ENCODE assay signal across 30 cellular contexts in genomic region chr10:72622271-72622670, GRCh38.
"Had no signal": no experiment of that assay in that cellular context is flagged by ENCODE, and none has a peak within 500 bp of the region (broad histone marks: within the 10 kb centered on the region; RNA-seq: fewer than 3 reads in every experiment).

No MANE protein-coding gene starts in this region.

- H3K27me3 ChIP-seq: ascending aorta, MG63, SJCRH30 had no signal

- H3K4me3 ChIP-seq: ascending aorta, MG63, SJCRH30, SK-N-MC had no signal

- DNase-seq: activated B cell treated with CpG ODN at 0.5 μM for 24 hours; activated CD4-positive, alpha-beta T cell treated with anti-CD3 and anti-CD28 coated beads for 48 hours; activated CD4-positive, alpha-beta T cell treated with anti-CD3 and anti-CD28 coated beads, Interleukin-2, amount 50 U/mL, for 4 hours; activated CD4-positive, CD25-positive, alpha-beta regulatory T cell treated with anti-CD3 and anti-CD28 coated beads, Interleukin-2, amount 50 U/mL, for 72 hours; activated CD8-positive, alpha-beta T cell treated with anti-CD3 and anti-CD28 coated beads for 36 hours; activated gamma-delta T cell; activated naive CD4-positive, alpha-beta T cell treated with Interleukin-2 at 50 U/mL for 16 hours; activated naive CD8-positive, alpha-beta T cell treated with anti-CD3 and anti-CD28 coated beads, Interleukin-2, amount 10 ng/mL, durations not matched to agents 7 days and 5 days; activated T-cell treated with anti-CD3 and anti-CD28 coated beads, Interleukin-2, amount 50 U/mL, for 1 hour; amygdala; central memory CD4-positive, alpha-beta T cell; MG63; NCI-H1048; NCI-H1105 treated with DMSO at 0.1 percent for 48 hours; NCI-H1436; NCI-H1694; NCI-H1930; NCI-H2081 treated with DMSO at 0.1 percent for 48 hours; NCI-H345; NCI-H524 treated with DMSO at 0.1 percent for 48 hours; SHP77; SJCRH30 had no signal

- H3K27ac Mint-ChIP-seq: activated B cell treated with CpG ODN at 0.5 μM for 24 hours; activated CD8-positive, alpha-beta T cell treated with anti-CD3 and anti-CD28 coated beads for 36 hours; activated naive CD4-positive, alpha-beta T cell treated with anti-CD3 and anti-CD28 coated beads, Interleukin-2, amount 50 U/mL, for 24 hours; activated naive CD8-positive, alpha-beta T cell treated with anti-CD3 and anti-CD28 coated beads, Interleukin-2, amount 10 ng/mL, durations not matched to agents 7 days and 5 days; activated T-helper 2 cell treated with anti-CD3 and anti-CD28 coated beads, Interferon-gamma antibody, Interleukin-2, Interleukin-4, amounts not matched to agents 10 μg/mL and 5 μg/mL and 100 μg/mL, durations not matched to agents 14 hours and 24 hours and 36 hours; brain; T-helper 1 cell treated with Interleukin-12 subunit alpha and Interleukin-12 subunit beta and Interleukin-4 antibody, amounts not matched to agents 30 μg/mL and 1 μg/mL, for 36 hours; T-helper 2 cell treated with Interferon-gamma antibody and Interleukin-4, amounts not matched to agents 5 μg/mL and 100 μg/mL, for 36 hours had no signal

- H3K9me3 ChIP-seq: ascending aorta, MG63, SJCRH30 had no signal

- H3K36me3 ChIP-seq: ascending aorta, MG63, SJCRH30 had no signal

- H3K4me3 Mint-ChIP-seq: activated B cell treated with CpG ODN at 0.5 μM for 24 hours; activated CD8-positive, alpha-beta T cell treated with anti-CD3 and anti-CD28 coated beads for 36 hours; activated naive CD4-positive, alpha-beta T cell treated with anti-CD3 and anti-CD28 coated beads, Interleukin-2, amount 50 U/mL, for 24 hours; activated naive CD8-positive, alpha-beta T cell treated with anti-CD3 and anti-CD28 coated beads, Interleukin-2, amount 10 ng/mL, durations not matched to agents 7 days and 5 days; brain; T-helper 1 cell treated with Interleukin-12 subunit alpha and Interleukin-12 subunit beta and Interleukin-4 antibody, amounts not matched to agents 30 μg/mL and 1 μg/mL, for 36 hours; T-helper 2 cell treated with Interferon-gamma antibody and Interleukin-4, amounts not matched to agents 5 μg/mL and 100 μg/mL, for 36 hours had no signal

- H3K9me3 Mint-ChIP-seq: activated B cell treated with CpG ODN at 0.5 μM for 24 hours; activated CD8-positive, alpha-beta T cell treated with anti-CD3 and anti-CD28 coated beads for 36 hours; activated naive CD4-positive, alpha-beta T cell treated with anti-CD3 and anti-CD28 coated beads, Interleukin-2, amount 50 U/mL, for 24 hours; activated naive CD8-positive, alpha-beta T cell treated with anti-CD3 and anti-CD28 coated beads, Interleukin-2, amount 10 ng/mL, durations not matched to agents 7 days and 5 days; activated T-helper 2 cell treated with anti-CD3 and anti-CD28 coated beads, Interferon-gamma antibody, Interleukin-2, Interleukin-4, amounts not matched to agents 10 μg/mL and 5 μg/mL and 100 μg/mL, durations not matched to agents 14 hours and 24 hours and 36 hours; brain; T-helper 1 cell treated with Interleukin-12 subunit alpha and Interleukin-12 subunit beta and Interleukin-4 antibody, amounts not matched to agents 30 μg/mL and 1 μg/mL, for 36 hours; T-helper 2 cell treated with Interferon-gamma antibody and Interleukin-4, amounts not matched to agents 5 μg/mL and 100 μg/mL, for 36 hours had no signal

- ATAC-seq: activated CD8-positive, alpha-beta T cell treated with anti-CD3 and anti-CD28 coated beads for 36 hours; Panc1 had no signal

- H3K27ac ChIP-seq: ascending aorta, SJCRH30, SK-N-MC had no signal

- H3K27me3 Mint-ChIP-seq: activated B cell treated with CpG ODN at 0.5 μM for 24 hours; activated CD8-positive, alpha-beta T cell treated with anti-CD3 and anti-CD28 coated beads for 36 hours; activated naive CD4-positive, alpha-beta T cell treated with anti-CD3 and anti-CD28 coated beads, Interleukin-2, amount 50 U/mL, for 24 hours; activated naive CD8-positive, alpha-beta T cell treated with anti-CD3 and anti-CD28 coated beads, Interleukin-2, amount 10 ng/mL, durations not matched to agents 7 days and 5 days had no signal
